Comparison of ENCODE assay signal across 9 cellular contexts in genomic region chr9:16726023-16726422, GRCh38.
DNase-seq lines count a peak whose midpoint lies in the region; ATAC-seq, FAIRE-seq and TF ChIP-seq lines count a peak whose summit lies in the region.
"Had no signal": no experiment of that assay in that cellular context is flagged by ENCODE, and none has a peak within 500 bp of the region (broad histone marks: within the 10 kb centered on the region; RNA-seq: fewer than 3 reads in every experiment).

No MANE protein-coding gene starts in this region.

- FAIRE-seq in kidney (lab: Jason Lieb, UNC), result no peak

- ATAC-seq in heart left ventricle, result no peak
- no peak for ATAC-seq in left ventricle myocardium superior
- ATAC-seq in GM21528 (IDR thresholded peaks at IDR 0.05; ENCODE audit: low FRiP score, unreplicated experiment), result no peak
- no peak for ATAC-seq in GM18511 (IDR thresholded peaks at IDR 0.05; ENCODE audit: unreplicated experiment)

- 36 to 53% (median 44%) methylated on average over 7 of the region's 7 CpGs for WGBS in heart left ventricle, 4 donors

- H3K4me1 ChIP-seq in heart left ventricle (peaks cover 0 to 15% (median 1%) of the 10 kb centered on the region in 12 donors), ascending aorta (peaks cover 2 to 3% of the 10 kb centered on the region in 2 donors), kidney (ENCODE audit: control insufficient read depth in 1 of 2, insufficient read depth in 1 of 2, low read depth in 1 of 2, low read length in 2 of 2) (no peaks in the 10 kb centered on the region), uterus (peaks cover 0 to 11% of the 10 kb centered on the region in 2 donors)

- peak in 1 of 12 donors; percentile 6 for TF ChIP-seq CTCF in heart left ventricle (IDR thresholded peaks at IDR 0.05)
- no peak for TF ChIP-seq CTCF in ascending aorta (IDR thresholded peaks at IDR 0.05)
- no peak for TF ChIP-seq CTCF in kidney (IDR thresholded peaks at IDR 0.05; ENCODE audit: borderline replicate concordance, extremely low read depth, insufficient read depth)
- no peak for TF ChIP-seq CTCF in uterus (IDR thresholded peaks at IDR 0.05)
- TF ChIP-seq CTCF in GM20000 (IDR thresholded peaks at IDR 0.05; ENCODE audit: extremely low read depth, missing control alignments), result no peak

- intact Hi-C loops in heart left ventricle (cut with DNase I), result loop anchor here in 3 of 10 donors (10.0 kb wide), 3 partner anchors 101 to 531 kb away; no protein-coding TSS in a partner anchor
- intact Hi-C loops in left ventricle myocardium superior (cut with micrococcal nuclease), result no loop called here
- intact Hi-C loops in ascending aorta (cut with DNase I), result loop anchor here (2.0 to 5.0 kb wide), 3 partner anchors 144 to 261 kb away; partner anchors contain the start of gene BNC2
- intact Hi-C loops in kidney (cut with DNase I), result no loop called here
- intact Hi-C loops in uterus (cut with DNase I; ENCODE audit: low total_unique reads), result no loop called here

- TF ChIP-seq POLR2A in heart left ventricle (IDR thresholded peaks at IDR 0.05), result no peak
- no peak for TF ChIP-seq POLR2A in uterus (IDR thresholded peaks at IDR 0.05)

- DNase-seq in heart left ventricle, result no peak
- DNase-seq in left ventricle myocardium superior, result no peak
- no peak for DNase-seq in ascending aorta (ENCODE audit: low spot score in 2 of 2)
- DNase-seq in kidney, result no peak
- DNase-seq in uterus, result no peak
- DNase-seq in GM20000 (ENCODE audit: low spot score), result no peak
- DNase-seq: CD8-positive, alpha-beta memory T cell had no signal

- H3K9me3 ChIP-seq in heart left ventricle (no peaks in the 10 kb centered on the region), ascending aorta (no peaks in the 10 kb centered on the region), kidney (ENCODE audit: control insufficient read depth in 1 of 2, low read length in 2 of 2) (no peaks in the 10 kb centered on the region), uterus (no peaks in the 10 kb centered on the region)

- H3K4me3 ChIP-seq in heart left ventricle (peak overlapping the region in 6 of 12 donors; percentile 3 to 70 (median 58)), ascending aorta (peak overlapping the region; percentile 69 to 76), kidney (ENCODE audit: low read length in 2 of 2) (peak overlapping the region; percentile 63 to 68), uterus (peak overlapping the region; percentile 39 to 70)

- H3K36me3 ChIP-seq in heart left ventricle, result no peaks in the 10 kb centered on the region
- H3K36me3 ChIP-seq in ascending aorta, result no peaks in the 10 kb centered on the region
- no peaks in the 10 kb centered on the region for H3K36me3 ChIP-seq in kidney (ENCODE audit: control insufficient read depth in 1 of 2, insufficient read depth in 2 of 2, low read length in 2 of 2)
- no peaks in the 10 kb centered on the region for H3K36me3 ChIP-seq in uterus

- peaks cover 0 to 28% (median 16%) of the 10 kb centered on the region in 9 donors for H3K27me3 ChIP-seq in heart left ventricle
- H3K27me3 ChIP-seq in ascending aorta, result no peaks in the 10 kb centered on the region
- no peaks in the 10 kb centered on the region for H3K27me3 ChIP-seq in uterus

- peak overlapping the region in 7 of 12 donors; percentile 52 to 88 (median 80) for H3K27ac ChIP-seq in heart left ventricle
- H3K27ac ChIP-seq in ascending aorta, result peak overlapping the region in 1 of 2 donors; percentile 95
- no peak overlapping the region for H3K27ac ChIP-seq in kidney (ENCODE audit: low read depth in 2 of 2, low read length in 2 of 2)
- H3K27ac ChIP-seq in uterus, result peak overlapping the region; percentile 96

- H3K9ac ChIP-seq in kidney (ENCODE audit: low read length in 2 of 2), result no peak overlapping the region

Comparison
In these comparisons a context has a peak if more than half of its experiments do, and no peak if none do; other contexts are left out.
1. H3K27ac ChIP-seq: peak in heart left ventricle (7 of 12) and uterus (2 of 2); none in kidney (0 of 2).